10 cellular contexts compared by ENCODE assay signal in the genomic region with DNA sequence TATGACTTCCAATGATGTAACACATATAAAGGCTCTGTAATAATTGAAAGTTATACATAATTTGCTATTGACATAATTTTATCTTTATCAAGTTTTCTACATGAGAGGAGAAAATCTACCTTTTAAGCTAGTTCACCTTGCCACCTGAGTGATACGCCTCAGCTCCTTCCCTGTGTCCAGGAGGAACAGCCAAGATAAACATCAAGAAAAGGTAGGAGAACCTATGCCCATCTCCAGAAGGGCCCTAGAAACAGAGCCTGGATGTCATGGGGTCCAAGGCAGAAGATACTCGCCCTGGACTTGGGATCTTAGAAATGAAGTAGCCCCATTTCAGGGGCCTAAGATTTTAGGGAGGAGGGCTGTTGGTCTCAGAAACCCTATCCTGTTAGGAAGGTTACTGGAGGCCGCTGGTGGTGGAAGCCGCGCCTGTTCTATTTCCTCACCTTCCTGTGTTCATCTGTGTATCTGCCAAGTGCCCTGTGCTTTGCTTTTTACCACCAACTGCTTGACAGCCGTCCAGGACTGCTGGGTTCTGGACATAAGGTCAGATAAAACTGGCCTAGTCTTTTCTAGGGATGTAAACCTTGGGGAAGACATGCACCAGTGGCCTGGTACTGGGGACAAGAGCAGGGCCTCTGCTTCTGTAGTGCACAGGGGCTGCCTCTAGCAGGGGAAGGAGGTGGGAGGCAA.
DNase-seq lines count a peak whose midpoint lies in the region; ATAC-seq and TF ChIP-seq lines count a peak whose summit lies in the region.
"Had no signal": no experiment of that assay in that cellular context is flagged by ENCODE, and none has a peak within 500 bp of the region (broad histone marks: within the 10 kb centered on the region; RNA-seq: fewer than 3 reads in every experiment).

No MANE protein-coding gene starts in this region.

- peak overlapping the region; percentile 71 to 83 for H3K27ac ChIP-seq in right atrium auricular region

- DNase-seq in G401 (ENCODE audit: low spot score) = peak; percentile 96
- peak; percentile 78 for DNase-seq in MCF 10A (ENCODE audit: unreplicated experiment)
- DNase-seq in right atrium auricular region (ENCODE audit: low spot score) = no peak
- peak; percentile 59 for DNase-seq in renal cortical epithelial cell (ENCODE audit: low read depth)
- no peak for DNase-seq in activated CD4-positive, alpha-beta T cell treated with anti-CD3 and anti-CD28 coated beads, Interleukin-2, amount 10 ng/mL, durations not matched to agents 24 days and 14 days
- no peak for DNase-seq in NCI-H748 (lab: John Stamatoyannopoulos, UW; ENCODE audit: unreplicated experiment)
- no peak for DNase-seq in pons (ENCODE audit: low spot score)
- DNase-seq in activated CD8-positive, alpha-beta memory T cell treated with anti-CD3 and anti-CD28 coated beads, Interleukin-2, amount 10 ng/mL, durations not matched to agents 7 days and 5 days = no peak
- DNase-seq: NCI-H1417 treated with DMSO at 0.1 percent for 48 hours, T-helper 9 cell had no signal

- H3K4me3 ChIP-seq in right atrium auricular region = no peak overlapping the region

- no peaks in the 10 kb centered on the region for H3K27me3 Mint-ChIP-seq in MCF 10A (ENCODE audit: insufficient read depth, unreplicated experiment)
- H3K27me3 Mint-ChIP-seq in activated CD4-positive, alpha-beta T cell treated with anti-CD3 and anti-CD28 coated beads, Interleukin-2, amount 10 ng/mL, durations not matched to agents 24 days and 14 days = no peaks in the 10 kb centered on the region
- H3K27me3 Mint-ChIP-seq in activated CD8-positive, alpha-beta memory T cell treated with anti-CD3 and anti-CD28 coated beads, Interleukin-2, amount 10 ng/mL, durations not matched to agents 7 days and 5 days = no peaks in the 10 kb centered on the region

- H3K9me3 Mint-ChIP-seq in MCF 10A (ENCODE audit: unreplicated experiment) = no peaks in the 10 kb centered on the region
- no peaks in the 10 kb centered on the region for H3K9me3 Mint-ChIP-seq in activated CD4-positive, alpha-beta T cell treated with anti-CD3 and anti-CD28 coated beads, Interleukin-2, amount 10 ng/mL, durations not matched to agents 24 days and 14 days
- no peaks in the 10 kb centered on the region for H3K9me3 Mint-ChIP-seq in activated CD8-positive, alpha-beta memory T cell treated with anti-CD3 and anti-CD28 coated beads, Interleukin-2, amount 10 ng/mL, durations not matched to agents 7 days and 5 days (ENCODE audit: low read depth)

- H3K36me3 ChIP-seq in right atrium auricular region = no peaks in the 10 kb centered on the region

- in situ Hi-C loops in G401 (cut with HindIII; ENCODE audit: low sequenced_read_pairs) = no loop called here

- ATAC-seq in activated CD8-positive, alpha-beta memory T cell treated with anti-CD3 and anti-CD28 coated beads, Interleukin-2, amount 10 ng/mL, durations not matched to agents 7 days and 5 days = no peak

- H3K4me1 Mint-ChIP-seq in MCF 10A (ENCODE audit: insufficient read depth, unreplicated experiment) = peaks cover 46% of the 10 kb centered on the region
- peaks cover 30% of the 10 kb centered on the region for H3K4me1 Mint-ChIP-seq in activated CD4-positive, alpha-beta T cell treated with anti-CD3 and anti-CD28 coated beads, Interleukin-2, amount 10 ng/mL, durations not matched to agents 24 days and 14 days
- peaks cover 43% of the 10 kb centered on the region for H3K4me1 Mint-ChIP-seq in activated CD8-positive, alpha-beta memory T cell treated with anti-CD3 and anti-CD28 coated beads, Interleukin-2, amount 10 ng/mL, durations not matched to agents 7 days and 5 days

- no peaks in the 10 kb centered on the region for H3K27me3 ChIP-seq in right atrium auricular region

- H3K4me1 ChIP-seq in right atrium auricular region = peaks cover 0 to 65% of the 10 kb centered on the region in 2 donors

- CTCF ChIA-PET in MCF 10A (lab: Yijun Ruan, JAX) = interaction anchor here (0.6 to 2.0 kb wide), 6 partner anchors 9 to 172 kb away, joined by 3 to 6 read pairs (median 4); no protein-coding TSS in a partner anchor
- CTCF ChIA-PET in activated CD8-positive, alpha-beta memory T cell treated with anti-CD3 and anti-CD28 coated beads, Interleukin-2, amount 10 ng/mL, durations not matched to agents 7 days and 5 days (lab: Charles Lee) = interaction anchor here (1.4 kb wide), 1 partner anchor 9 kb away, joined by 5 read pairs; no protein-coding TSS in a partner anchor

- H3K9me3 ChIP-seq in right atrium auricular region = no peaks in the 10 kb centered on the region

- peak overlapping the region; percentile 93 for H3K27ac Mint-ChIP-seq in MCF 10A (ENCODE audit: low read depth, unreplicated experiment)
- H3K27ac Mint-ChIP-seq in activated CD4-positive, alpha-beta T cell treated with anti-CD3 and anti-CD28 coated beads, Interleukin-2, amount 10 ng/mL, durations not matched to agents 24 days and 14 days = no peak overlapping the region
- no peak overlapping the region for H3K27ac Mint-ChIP-seq in activated CD8-positive, alpha-beta memory T cell treated with anti-CD3 and anti-CD28 coated beads, Interleukin-2, amount 10 ng/mL, durations not matched to agents 7 days and 5 days

- TF ChIP-seq CTCF in MCF 10A (IDR thresholded peaks at IDR 0.05; ENCODE audit: unreplicated experiment) (no peak), right atrium auricular region (IDR thresholded peaks at IDR 0.05) (no peak)

- no peak overlapping the region for H3K4me3 Mint-ChIP-seq in MCF 10A (ENCODE audit: unreplicated experiment)
- no peak overlapping the region for H3K4me3 Mint-ChIP-seq in activated CD4-positive, alpha-beta T cell treated with anti-CD3 and anti-CD28 coated beads, Interleukin-2, amount 10 ng/mL, durations not matched to agents 24 days and 14 days
- H3K4me3 Mint-ChIP-seq in activated CD8-positive, alpha-beta memory T cell treated with anti-CD3 and anti-CD28 coated beads, Interleukin-2, amount 10 ng/mL, durations not matched to agents 7 days and 5 days = no peak overlapping the region

- POLR2A ChIA-PET in MCF 10A (lab: Yijun Ruan, JAX) = interaction anchor here (0.5 to 6.7 kb wide), 14 partner anchors 8 to 1641 kb away, joined by 3 to 77 read pairs (median 4); partner anchors contain the start of gene ARID1B

- peaks cover 4% of the 10 kb centered on the region for H3K36me3 Mint-ChIP-seq in MCF 10A (ENCODE audit: insufficient read depth, unreplicated experiment)
- no peaks in the 10 kb centered on the region for H3K36me3 Mint-ChIP-seq in activated CD4-positive, alpha-beta T cell treated with anti-CD3 and anti-CD28 coated beads, Interleukin-2, amount 10 ng/mL, durations not matched to agents 24 days and 14 days (ENCODE audit: low read depth)
- no peaks in the 10 kb centered on the region for H3K36me3 Mint-ChIP-seq in activated CD8-positive, alpha-beta memory T cell treated with anti-CD3 and anti-CD28 coated beads, Interleukin-2, amount 10 ng/mL, durations not matched to agents 7 days and 5 days

- intact Hi-C loops in MCF 10A (cut with micrococcal nuclease) = loop anchor here (10.0 kb wide), 1 partner anchor 229 kb away; no protein-coding TSS in a partner anchor
- intact Hi-C loops in activated CD4-positive, alpha-beta T cell treated with anti-CD3 and anti-CD28 coated beads, Interleukin-2, amount 10 ng/mL, durations not matched to agents 24 days and 14 days (cut with micrococcal nuclease) = loop anchor here (5.0 kb wide), 4 partner anchors 67 to 173 kb away; no protein-coding TSS in a partner anchor

- no TSS peak for BruUV-seq in MCF 10A (replicated peaks; lab: Mats Ljungman, UMichigan)

Comparison
In these comparisons a context has a peak if more than half of its experiments do, and no peak if none do; other contexts are left out.
1. DNase-seq: peak in G401 (single experiment), MCF 10A (single experiment) and renal cortical epithelial cell (single experiment); none in right atrium auricular region (single experiment), activated CD4-positive, alpha-beta T cell treated with anti-CD3 and anti-CD28 coated beads, Interleukin-2, amount 10 ng/mL, durations not matched to agents 24 days and 14 days (single experiment), NCI-H748 (single experiment), pons (single experiment) and activated CD8-positive, alpha-beta memory T cell treated with anti-CD3 and anti-CD28 coated beads, Interleukin-2, amount 10 ng/mL, durations not matched to agents 7 days and 5 days (single experiment).